11 cellular contexts compared by ENCODE assay signal in the genomic region with DNA sequence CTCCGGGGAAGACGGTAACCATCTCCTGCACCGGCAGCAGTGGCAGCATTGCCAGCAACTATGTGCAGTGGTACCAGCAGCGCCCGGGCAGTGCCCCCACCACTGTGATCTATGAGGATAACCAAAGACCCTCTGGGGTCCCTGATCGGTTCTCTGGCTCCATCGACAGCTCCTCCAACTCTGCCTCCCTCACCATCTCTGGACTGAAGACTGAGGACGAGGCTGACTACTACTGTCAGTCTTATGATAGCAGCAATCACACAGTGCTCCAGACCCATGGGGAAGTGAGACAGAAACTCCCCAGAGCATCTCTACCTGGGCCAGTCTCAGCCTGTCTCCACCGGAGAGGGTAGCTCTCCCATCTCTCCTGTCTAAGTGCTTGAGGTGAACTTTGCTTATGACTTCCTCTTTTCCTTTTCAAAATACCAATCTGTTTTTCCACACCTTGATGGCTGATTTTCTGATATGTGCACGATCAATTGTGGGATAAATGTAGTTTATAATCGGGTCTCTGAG. TPM values are rescaled to one million over a fixed set of nuclear protein-coding genes. Genes with fewer than 3 reads are reported as not detected.
DNase-seq lines count a peak whose midpoint lies in the region; ATAC-seq, FAIRE-seq and TF ChIP-seq lines count a peak whose summit lies in the region.
"Had no signal": no experiment of that assay in that cellular context is flagged by ENCODE, and none has a peak within 500 bp of the region (broad histone marks: within the 10 kb centered on the region; RNA-seq: fewer than 3 reads in every experiment).

No MANE protein-coding gene starts in this region.

- peak overlapping the region; percentile 72 for H3K4me2 ChIP-seq in GM12878 (ENCODE audit: control insufficient read depth, insufficient read depth)

- no peak for TF ChIP-seq POLR2A in GM12878 (IDR thresholded peaks at IDR 0.05; ENCODE audit: low read depth, low read length)

- peak overlapping the region; percentile 63 for H3K27ac ChIP-seq in GM12878 (ENCODE audit: control insufficient read depth, insufficient read depth)

- no peaks in the 10 kb centered on the region for H4K20me1 ChIP-seq in GM12878 (ENCODE audit: control insufficient read depth, insufficient read depth)

- H2AFZ ChIP-seq in GM12878 (ENCODE audit: control insufficient read depth, low read depth, low read length), result no peak overlapping the region

- no peak overlapping the region for H3K4me3 Mint-ChIP-seq in MCF 10A (ENCODE audit: unreplicated experiment)
- H3K4me3 Mint-ChIP-seq: CD8-positive, alpha-beta memory T cell had no signal

- TF ChIP-seq RAD21 in GM12878 (IDR thresholded peaks at IDR 0.05; ENCODE audit: insufficient read depth, low read depth, low read length), result no peak

- no peaks in the 10 kb centered on the region for H3K9me3 Mint-ChIP-seq in MCF 10A (ENCODE audit: unreplicated experiment)
- H3K9me3 Mint-ChIP-seq: CD8-positive, alpha-beta memory T cell had no signal

- H3K79me2 ChIP-seq in GM12878 (ENCODE audit: control insufficient read depth, insufficient read depth, low read length), result peaks cover 3% of the 10 kb centered on the region

- POLR2A ChIA-PET in GM12878 (lab: Charles Lee), result interaction anchor here (1.0 to 2.8 kb wide), 12 partner anchors 12 to 758 kb away, joined by 3 to 15 read pairs (median 4); no protein-coding TSS in a partner anchor
- POLR2A ChIA-PET in MCF 10A (lab: Yijun Ruan, JAX), result no interaction called here

- peaks cover 6% of the 10 kb centered on the region for H3K36me3 Mint-ChIP-seq in MCF 10A (ENCODE audit: insufficient read depth, unreplicated experiment)
- H3K36me3 Mint-ChIP-seq: CD8-positive, alpha-beta memory T cell had no signal

- peak overlapping the region; percentile 46 for H3K9ac ChIP-seq in GM12878 (ENCODE audit: control insufficient read depth, insufficient read depth, low read length)

- no peak for TF ChIP-seq CTCF in GM12878 (IDR thresholded peaks at IDR 0.05 in 2 of 3, conservative IDR thresholded peaks at IDR 0.05 in 1 of 3; ENCODE audit: control insufficient read depth in 2 of 3, extremely low read depth in 1 of 3, insufficient read depth in 1 of 3, low read depth in 3 of 3, low read length in 3 of 3)
- no peak for TF ChIP-seq CTCF in MCF 10A (IDR thresholded peaks at IDR 0.05; ENCODE audit: unreplicated experiment)

- H3K9me3 ChIP-seq in GM12878 (replicated peaks; ENCODE audit: control insufficient read depth, insufficient read depth, low read length), result no peaks in the 10 kb centered on the region

- peak; percentile 84 for FAIRE-seq in GM12878 (lab: Jason Lieb, UNC)

- in situ Hi-C loops in GM12878 (cut with MboI), result loop anchor here (5.0 kb wide), 3 partner anchors 39 to 756 kb away; no protein-coding TSS in a partner anchor

- ATAC-seq in GM18511 (IDR thresholded peaks at IDR 0.05; ENCODE audit: unreplicated experiment) (peak; percentile 80), GM21447 (IDR thresholded peaks at IDR 0.05; ENCODE audit: unreplicated experiment) (peak; percentile 74), HG03097 (IDR thresholded peaks at IDR 0.05; ENCODE audit: low FRiP score, unreplicated experiment) (peak; percentile 44), GM12878 (peak; percentile 72)

- RAD21 ChIA-PET in GM12878 (lab: Charles Lee; ENCODE audit: unreplicated experiment), result interaction anchor here (0.7 to 3.6 kb wide), 36 partner anchors 12 to 764 kb away, joined by 3 to 70 read pairs (median 6); no protein-coding TSS in a partner anchor

- 14% methylated on average over 11 of the region's 11 CpGs for WGBS in GM12878 (ENCODE audit: insufficient coverage, insufficient replicate concordance, low lambda C conversion rate, missing lambda C conversion rate)

- no peaks in the 10 kb centered on the region for H3K27me3 ChIP-seq in GM12878 (replicated peaks in 1 of 2; ENCODE audit: control insufficient read depth in 2 of 2, insufficient read depth in 2 of 2, low read length in 1 of 2)

- H3K27me3 Mint-ChIP-seq in MCF 10A (ENCODE audit: insufficient read depth, unreplicated experiment), result peaks cover 70% of the 10 kb centered on the region

- SMC1A ChIA-PET in GM12878 (lab: Charles Lee; ENCODE audit: uncharacterized antibody, unreplicated experiment), result interaction anchor here (0.7 to 3.4 kb wide), 29 partner anchors 10 to 764 kb away, joined by 3 to 47 read pairs (median 8); no protein-coding TSS in a partner anchor

- no peak for DNase-seq in GM12878 (ENCODE audit: low read depth, low spot score)
- no peak for DNase-seq in MCF 10A (ENCODE audit: unreplicated experiment)
- no peak for DNase-seq in activated CD4-positive, CD25-positive, alpha-beta regulatory T cell treated with anti-CD3 and anti-CD28 coated beads, Interleukin-2, amount 50 U/mL, for 72 hours
- DNase-seq in CD1c-positive myeloid dendritic cell (ENCODE audit: extremely low spot score), result no peak
- no peak for DNase-seq in UCSD-AML1 (lab: John Stamatoyannopoulos, UW; ENCODE audit: unreplicated experiment)
- DNase-seq: NCI-H187 treated with DMSO at 0.1 percent for 48 hours had no signal

- BruUV-seq in GM12878 (replicated peaks; lab: Mats Ljungman, UMichigan) (no TSS peak), MCF 10A (replicated peaks; lab: Mats Ljungman, UMichigan) (no TSS peak)

- peaks cover 18% of the 10 kb centered on the region for H3K4me1 ChIP-seq in GM12878 (ENCODE audit: control insufficient read depth, insufficient read depth, low read length)

- H3K27ac Mint-ChIP-seq in MCF 10A (ENCODE audit: low read depth, unreplicated experiment), result no peak overlapping the region
- H3K27ac Mint-ChIP-seq: CD8-positive, alpha-beta memory T cell had no signal

- no peak for TF ChIP-seq EP300 in GM12878 (IDR thresholded peaks at IDR 0.05; ENCODE audit: borderline replicate concordance in 1 of 2, control insufficient read depth in 1 of 2, low read depth in 2 of 2, low read length in 2 of 2)

- H3K36me3 ChIP-seq in GM12878 (ENCODE audit: control insufficient read depth in 2 of 2, insufficient read depth in 2 of 2, low read length in 1 of 2), result no peaks in the 10 kb centered on the region

- no peaks in the 10 kb centered on the region for H3K4me1 Mint-ChIP-seq in MCF 10A (ENCODE audit: insufficient read depth, unreplicated experiment)
- H3K4me1 Mint-ChIP-seq: CD8-positive, alpha-beta memory T cell had no signal

- peak overlapping the region; percentile 62; the same call in 1 of the 2 replicates for H3K4me3 ChIP-seq in GM12878

- intact Hi-C loops in GM12878 (cut with micrococcal nuclease; ENCODE audit: unreplicated experiment) (no loop called here), MCF 10A (cut with micrococcal nuclease) (no loop called here)

- CTCF ChIA-PET in GM12878 (lab: Yijun Ruan, JAX), result interaction anchor here (0.6 to 3.6 kb wide), 46 partner anchors 11 to 763 kb away, joined by 3 to 64 read pairs (median 5); no protein-coding TSS in a partner anchor
- CTCF ChIA-PET in MCF 10A (lab: Yijun Ruan, JAX), result interaction anchor here (0.6 to 2.9 kb wide), 24 partner anchors 8 to 1563 kb away, joined by 3 to 32 read pairs (median 4); no protein-coding TSS in a partner anchor

TF ChIP-seq in GM12878, 131 proteins besides CTCF, POLR2A, EP300 and RAD21 (continues in another document):
- TF ChIP-seq, protein P1, sequence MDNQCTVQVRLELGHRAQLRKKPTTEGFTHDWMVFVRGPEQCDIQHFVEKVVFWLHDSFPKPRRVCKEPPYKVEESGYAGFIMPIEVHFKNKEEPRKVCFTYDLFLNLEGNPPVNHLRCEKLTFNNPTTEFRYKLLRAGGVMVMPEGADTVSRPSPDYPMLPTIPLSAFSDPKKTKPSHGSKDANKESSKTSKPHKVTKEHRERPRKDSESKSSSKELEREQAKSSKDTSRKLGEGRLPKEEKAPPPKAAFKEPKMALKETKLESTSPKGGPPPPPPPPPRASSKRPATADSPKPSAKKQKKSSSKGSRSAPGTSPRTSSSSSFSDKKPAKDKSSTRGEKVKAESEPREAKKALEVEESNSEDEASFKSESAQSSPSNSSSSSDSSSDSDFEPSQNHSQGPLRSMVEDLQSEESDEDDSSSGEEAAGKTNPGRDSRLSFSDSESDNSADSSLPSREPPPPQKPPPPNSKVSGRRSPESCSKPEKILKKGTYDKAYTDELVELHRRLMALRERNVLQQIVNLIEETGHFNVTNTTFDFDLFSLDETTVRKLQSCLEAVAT (IDR thresholded peaks at IDR 0.05), result peak; percentile 47; the same call in 1 of the 2 replicates
- TF ChIP-seq POLR2AphosphoS5 (IDR thresholded peaks at IDR 0.05; ENCODE audit: low read length) (peak; percentile 2; the same call in 1 of the 2 replicates), ATF7 (IDR thresholded peaks at IDR 0.05; ENCODE audit: low read depth) (no peak), DPF2 (IDR thresholded peaks at IDR 0.05) (0 out of 2 replicates have a peak, but pooled peaks have one; percentile 8)

RNA-seq across cellular contexts. Expression of a gene that starts 48.5 kb away (rescaled TPM):
- total RNA-seq in GM12878 (2013; cell fraction: nucleolus; rRNA removed), result not detected in 2 replicates
- total RNA-seq in GM12878 (2014; rRNA removed) (not detected in 2 replicates), GM12878 (2014; rRNA removed; fragmentation: Illumina TruSeq; extraction: Trizol) (not detected in 2 replicates), GM12878 (2021) (not detected in 2 replicates), MCF 10A (2022) (not detected in 2 replicates)
- polyA plus RNA-seq in GM12878 (2011; ENCODE audit: low read depth), result not detected
- polyA plus RNA-seq in GM12878 (2011; rRNA removed) (not detected in 2 replicates), GM12878 (2014; fragmentation: Illumina TruSeq; extraction: Trizol) (not detected in 2 replicates), GM12878 (2014; fragmentation: Nextera tagmentation; extraction: Ambion mirVana) (not detected), GM12878 (2014; rRNA removed) (not detected in 2 replicates), GM12878 (2016; fragmentation: Nextera tagmentation; extraction: Ambion mirVana) (not detected)
- polyA plus RNA-seq in GM12878 (2011; cell fraction: cytosol; rRNA removed), result not detected in 2 replicates
- polyA plus RNA-seq in GM12878 (2011; cell fraction: nucleus; rRNA removed), result not detected in 2 replicates
- polyA plus RNA-seq in GM12878 (2012), result 0.23 TPM in 1 of 2 replicates, not detected in the other
- not detected in 2 replicates for polyA minus RNA-seq in GM12878 (2011; rRNA and poly(A)+ RNA removed)
- not detected in 2 replicates for polyA minus RNA-seq in GM12878 (2011; cell fraction: cytosol; rRNA and poly(A)+ RNA removed)
- not detected in 2 replicates for polyA minus RNA-seq in GM12878 (2011; cell fraction: nucleus; rRNA and poly(A)+ RNA removed)
- total RNA-seq: CD8-positive, alpha-beta memory T cell had no signal
- polyA plus RNA-seq: CD8-positive, alpha-beta memory T cell; liver had no signal
